In genomic region chr4:94934864-94935263, GRCh38 we compare ENCODE assay signal across 1 cellular context.
TF ChIP-seq lines count a peak whose summit lies in the region.

No MANE protein-coding gene starts in this region.

TF ChIP-seq in IMR-90, 13 proteins besides CTCF, POLR2A, EP300 and RAD21:
- TF ChIP-seq NFE2L2 (IDR thresholded peaks at IDR 0.05; ENCODE audit: low read depth, low read length) (no peak), MXI1 (IDR thresholded peaks at IDR 0.05; ENCODE audit: borderline replicate concordance, low read depth, low read length) (no peak), USF2 (IDR thresholded peaks at IDR 0.05; ENCODE audit: low read depth, low read length) (no peak), ELK1 (IDR thresholded peaks at IDR 0.05; ENCODE audit: borderline replicate concordance, low read depth, low read length) (no peak), CHD1 (IDR thresholded peaks at IDR 0.05; ENCODE audit: low read depth, low read length) (no peak), RCOR1 (IDR thresholded peaks at IDR 0.05; ENCODE audit: insufficient replicate concordance, low read length) (no peak), MAZ (IDR thresholded peaks at IDR 0.05; ENCODE audit: borderline replicate concordance, low read depth, low read length) (no peak), RFX5 (IDR thresholded peaks at IDR 0.05; ENCODE audit: low read depth, low read length) (no peak), BHLHE40 (IDR thresholded peaks at IDR 0.05; ENCODE audit: low read depth, low read length) (no peak)
TF ChIP-seq in IMR-90: peak in this region for 0.
